10 cellular contexts compared by ENCODE assay signal in genomic region chr9:112921549-112921948, GRCh38. TPM values are rescaled to one million over a fixed set of nuclear protein-coding genes. Genes with fewer than 3 reads are reported as not detected.
DNase-seq lines count a peak whose midpoint lies in the region; ATAC-seq and TF ChIP-seq lines count a peak whose summit lies in the region.
"Had no signal": no experiment of that assay in that cellular context is flagged by ENCODE, and none has a peak within 500 bp of the region (broad histone marks: within the 10 kb centered on the region; RNA-seq: fewer than 3 reads in every experiment).

No MANE protein-coding gene starts in this region.

- H3K79me2 ChIP-seq in GM23338 (replicated peaks; ENCODE audit: insufficient read depth) (no peaks in the 10 kb centered on the region), smooth muscle cell (ENCODE audit: low read depth) (no peaks in the 10 kb centered on the region)

- intact Hi-C loops in CD4-positive, alpha-beta T cell (cut with DNase I, micrococcal nuclease), result loop anchor here in 1 of 2 experiments (10.0 kb wide), 1 partner anchor 733 kb away; no protein-coding TSS in a partner anchor

- no peak overlapping the region for H3K27ac Mint-ChIP-seq in GM23338
- no peak overlapping the region for H3K27ac Mint-ChIP-seq in CD4-positive, alpha-beta T cell
- H3K27ac Mint-ChIP-seq: naive B cell had no signal

- TF ChIP-seq CTCF in GM23338 (conservative IDR thresholded peaks at IDR 0.05; ENCODE audit: low read depth in 2 of 2) (peak; percentile 64 to 80), smooth muscle cell (IDR thresholded peaks at IDR 0.05; ENCODE audit: borderline replicate concordance, insufficient read depth, poor library complexity, severe bottlenecking) (peak; percentile 46)
- TF ChIP-seq CTCF in CD4-positive, alpha-beta T cell (IDR thresholded peaks at IDR 0.05), result no peak

- DNase-seq in DMS114 treated with DMSO at 0.1 percent for 48 hours (lab: John Stamatoyannopoulos, UW; ENCODE audit: unreplicated experiment) (peak; percentile 32), GM23338 (ENCODE audit: low spot score) (peak; percentile 69), OCI-M1 (lab: John Stamatoyannopoulos, UW) (peak; percentile 88), fibroblast of gingiva (ENCODE audit: low read depth) (peak; percentile 52), smooth muscle cell (lab: John Stamatoyannopoulos, UW; ENCODE audit: unreplicated experiment) (no peak)
- no peak for DNase-seq in activated T-cell treated with anti-CD3 and anti-CD28 coated beads, Interleukin-2, amount 50 U/mL, for 48 hours
- no peak for DNase-seq in CD4-positive, alpha-beta T cell
- DNase-seq: naive B cell had no signal

- H4K20me1 ChIP-seq in GM23338 (replicated peaks; ENCODE audit: insufficient read depth) (no peaks in the 10 kb centered on the region), smooth muscle cell (ENCODE audit: low read depth) (no peaks in the 10 kb centered on the region)

- H2AFZ ChIP-seq in GM23338 (no peak overlapping the region), smooth muscle cell (ENCODE audit: low read depth) (no peak overlapping the region)

- no peaks in the 10 kb centered on the region for H3K9me3 Mint-ChIP-seq in GM23338
- H3K9me3 Mint-ChIP-seq in CD4-positive, alpha-beta T cell, result no peaks in the 10 kb centered on the region

- H3K27ac ChIP-seq in GM23338 (ENCODE audit: low read depth) (no peak overlapping the region), smooth muscle cell (ENCODE audit: low read depth) (no peak overlapping the region)
- H3K27ac ChIP-seq in CD4-positive, alpha-beta T cell (ENCODE audit: low read depth, low read length), result no peak overlapping the region

- no peaks in the 10 kb centered on the region for H3K4me1 ChIP-seq in GM23338 (ENCODE audit: insufficient read depth)
- no peaks in the 10 kb centered on the region for H3K4me1 ChIP-seq in smooth muscle cell (ENCODE audit: low read depth)

- no peak overlapping the region for H3K4me3 Mint-ChIP-seq in GM23338
- H3K4me3 Mint-ChIP-seq in CD4-positive, alpha-beta T cell, result no peak overlapping the region
- H3K4me3 Mint-ChIP-seq: naive B cell had no signal

- CTCF ChIA-PET in CD4-positive, alpha-beta T cell (lab: Charles Lee), result no interaction called here

- H3K4me3 ChIP-seq in GM23338 (no peak overlapping the region), smooth muscle cell (no peak overlapping the region)

- no peaks in the 10 kb centered on the region for H3K36me3 Mint-ChIP-seq in GM23338 (ENCODE audit: low read depth)
- no peaks in the 10 kb centered on the region for H3K36me3 Mint-ChIP-seq in CD4-positive, alpha-beta T cell (ENCODE audit: low read depth)
- H3K36me3 Mint-ChIP-seq: naive B cell had no signal

- ATAC-seq in GM23338, result peak; percentile 88
- no peak for ATAC-seq in GM21825 (IDR thresholded peaks at IDR 0.05; ENCODE audit: unreplicated experiment)
- ATAC-seq in CD4-positive, alpha-beta T cell (ENCODE audit: poor library complexity), result no peak

- H3K27me3 ChIP-seq in GM23338 (ENCODE audit: insufficient read depth), result peaks cover 46% of the 10 kb centered on the region
- peaks cover 11% of the 10 kb centered on the region for H3K27me3 ChIP-seq in smooth muscle cell (ENCODE audit: low read depth)
- H3K27me3 ChIP-seq in CD4-positive, alpha-beta T cell (ENCODE audit: control insufficient read depth, insufficient read depth, low read length), result no peaks in the 10 kb centered on the region

- 22% methylated on average over 3 of the region's 3 CpGs for WGBS in smooth muscle cell (ENCODE audit: low lambda C conversion rate)

- no peak overlapping the region for H3K9ac ChIP-seq in smooth muscle cell (ENCODE audit: low read depth)

- H3K4me2 ChIP-seq in GM23338 (no peak overlapping the region), smooth muscle cell (no peak overlapping the region)

- no peaks in the 10 kb centered on the region for H3K36me3 ChIP-seq in GM23338 (ENCODE audit: insufficient read depth)
- H3K36me3 ChIP-seq in smooth muscle cell (ENCODE audit: low read depth), result no peaks in the 10 kb centered on the region

- peaks cover 4% of the 10 kb centered on the region for H3K27me3 Mint-ChIP-seq in GM23338 (ENCODE audit: insufficient read depth, low read depth, poor library complexity)
- H3K27me3 Mint-ChIP-seq in CD4-positive, alpha-beta T cell, result peaks cover 24% of the 10 kb centered on the region

- H3K9me2 ChIP-seq in GM23338 (ENCODE audit: insufficient read depth), result no peaks in the 10 kb centered on the region

- H3K4me1 Mint-ChIP-seq in GM23338, result peaks cover 2% of the 10 kb centered on the region; the same call in 1 of the 3 replicates
- H3K4me1 Mint-ChIP-seq in CD4-positive, alpha-beta T cell (ENCODE audit: low read depth), result no peaks in the 10 kb centered on the region
- H3K4me1 Mint-ChIP-seq: naive B cell had no signal

- no peaks in the 10 kb centered on the region for H3K9me3 ChIP-seq in smooth muscle cell (replicated peaks; ENCODE audit: low read depth)
- no peaks in the 10 kb centered on the region for H3K9me3 ChIP-seq in CD4-positive, alpha-beta T cell (ENCODE audit: control insufficient read depth, low read length)

- POLR2A ChIA-PET in CD4-positive, alpha-beta T cell (lab: Charles Lee), result no interaction called here

- H3F3A ChIP-seq in GM23338 (replicated peaks; ENCODE audit: low read depth), result no peaks in the 10 kb centered on the region
- no peaks in the 10 kb centered on the region for H3F3A ChIP-seq in smooth muscle cell (ENCODE audit: low read depth)

TF ChIP-seq in GM23338, 12 proteins besides CTCF, POLR2A, EP300 and RAD21:
- TF ChIP-seq ZNF114 (CRISPR knock-in tag; IDR thresholded peaks at IDR 0.05) (no peak), POLR2AphosphoS5 (IDR thresholded peaks at IDR 0.05; ENCODE audit: low read depth) (no peak), ZNF462 (CRISPR knock-in tag; IDR thresholded peaks at IDR 0.05) (no peak)

RNA-seq across cellular contexts. Expression of gene SLC46A2, which starts 30.9 kb away (rescaled TPM):
- not detected in 2 replicates for total RNA-seq in GM23338 (2014; rRNA removed; shearing (Covaris generic))
- polyA plus RNA-seq in GM23338 (2016; fragmentation: Nextera tagmentation; extraction: Ambion mirVana) (0.11 TPM in 1 of 2 replicates, not detected in the other), smooth muscle cell (not detected in 2 replicates)
- total RNA-seq in smooth muscle cell, result not detected in 2 replicates
- total RNA-seq in CD4-positive, alpha-beta T cell, result not detected
- total RNA-seq: T-helper 2 cell treated with Interferon-gamma antibody and Interleukin-4, amounts not matched to agents 100 ng/mL and 5 ng/mL, for 36 hours had no signal

Comparison
In these comparisons a context has a peak if more than half of its experiments do, and no peak if none do; other contexts are left out.
1. DNase-seq: peak in DMS114 treated with DMSO at 0.1 percent for 48 hours (single experiment), GM23338 (single experiment), OCI-M1 (single experiment) and fibroblast of gingiva (single experiment); none in smooth muscle cell (single experiment), activated T-cell treated with anti-CD3 and anti-CD28 coated beads, Interleukin-2, amount 50 U/mL, for 48 hours (0 of 2) and CD4-positive, alpha-beta T cell (0 of 10).